In genomic region chr12:89752331-89752730, GRCh38 we compare ENCODE assay signal across 15 cellular contexts. TPM values are rescaled to one million over a fixed set of nuclear protein-coding genes. Genes with fewer than 3 reads are reported as not detected.
A peak's percentile ranks its signal among the peaks of the same experiment; 100 is the strongest.
DNase-seq lines count a peak whose midpoint lies in the region; ATAC-seq and TF ChIP-seq lines count a peak whose summit lies in the region.
"Had no signal": no experiment of that assay in that cellular context is flagged by ENCODE, and none has a peak within 500 bp of the region (broad histone marks: within the 10 kb centered on the region; RNA-seq: fewer than 3 reads in every experiment).

No MANE protein-coding gene starts in this region.

- H3K4me1 ChIP-seq in IMR-90 (ENCODE audit: control insufficient read depth, insufficient read depth, low read length) (peaks cover 10% of the 10 kb centered on the region), trophoblast cell (ENCODE audit: control insufficient read depth in 1 of 2, insufficient read depth in 2 of 2, low read length in 2 of 2) (peaks cover 0 to 3% of the 10 kb centered on the region in 2 experiments), foreskin keratinocyte (peaks cover 13% of the 10 kb centered on the region)
- H3K4me1 ChIP-seq: psoas muscle had no signal

- H4K5ac ChIP-seq in IMR-90 (ENCODE audit: low read depth, low read length) = no peak overlapping the region

- no peak overlapping the region; the same call in 1 of the 2 replicates for H3K14ac ChIP-seq in IMR-90 (replicated peaks; ENCODE audit: low read depth, low read length)
- no peak overlapping the region for H3K14ac ChIP-seq in trophoblast cell (ENCODE audit: low read length)

- peak overlapping the region in 1 of 2 experiments; percentile 1; a peak in 1 of 4 replicates for H4K8ac ChIP-seq in IMR-90 (ENCODE audit: low read depth in 2 of 2, low read length in 2 of 2)
- no peak overlapping the region for H4K8ac ChIP-seq in trophoblast cell (ENCODE audit: low read depth, low read length)

- H3K9ac ChIP-seq in IMR-90 (ENCODE audit: low read depth, low read length) = no peak overlapping the region
- no peak overlapping the region for H3K9ac ChIP-seq in trophoblast cell (ENCODE audit: low read length)

- TF ChIP-seq CTCF in IMR-90 (conservative IDR thresholded peaks at IDR 0.05; ENCODE audit: low read depth, low read length) (no peak), foreskin keratinocyte (conservative IDR thresholded peaks at IDR 0.05) (no peak)

- H2BK120ac ChIP-seq in IMR-90 (ENCODE audit: low read depth, low read length) (0 out of 2 replicates have a peak overlapping the region, but pooled peaks have one; percentile 12), trophoblast cell (ENCODE audit: insufficient read depth, low read length, poor library complexity) (no peak overlapping the region)

- in situ Hi-C loops in IMR-90 (cut with MboI; ENCODE audit: low sequenced_read_pairs) = no loop called here

- H2AK5ac ChIP-seq in IMR-90 (ENCODE audit: low read depth, low read length) (0 out of 2 replicates have a peak overlapping the region, but pooled peaks have one; percentile 0), trophoblast cell (ENCODE audit: low read length) (no peak overlapping the region)

- dilution Hi-C loops in IMR-90 (cut with HindIII; ENCODE audit: low sequenced_read_pairs, unreplicated experiment) = no loop called here

- peak overlapping the region; percentile 23 for H2BK12ac ChIP-seq in trophoblast cell (ENCODE audit: low read length)

- no peak overlapping the region for H3K56ac ChIP-seq in IMR-90 (ENCODE audit: extremely low read depth, insufficient read depth, low read length)

- H3K4ac ChIP-seq in IMR-90 (ENCODE audit: low read depth, low read length) (0 out of 2 replicates have a peak overlapping the region, but pooled peaks have one; percentile 11), trophoblast cell (ENCODE audit: low read depth, low read length) (no peak overlapping the region)

- H3K79me2 ChIP-seq in trophoblast cell (ENCODE audit: control insufficient read depth, insufficient read depth, low read length, poor library complexity) = no peaks in the 10 kb centered on the region

- WGBS in IMR-90 (ENCODE audit: extremely low coverage in 2 of 2, insufficient read length in 1 of 2), 2 experiments = no CpG with 5 or more reads among the region's 1 CpG
- no CpG with 5 or more reads among the region's 1 CpG for WGBS in trophoblast cell (ENCODE audit: extremely low coverage, insufficient coverage, insufficient read length)

- H4K91ac ChIP-seq in IMR-90 (ENCODE audit: insufficient read depth, low read depth, low read length) = no peak overlapping the region
- peak overlapping the region; percentile 35 for H4K91ac ChIP-seq in trophoblast cell (ENCODE audit: low read depth, low read length)

- no TSS peak for BruUV-seq in IMR-90 (replicated peaks; lab: Mats Ljungman, UMichigan)

- peaks cover 3% of the 10 kb centered on the region; the same call in 1 of the 2 replicates for H3K9me1 ChIP-seq in IMR-90 (ENCODE audit: insufficient read depth, low read length)

- peak overlapping the region; percentile 3; the same call in 1 of the 3 replicates for H2BK15ac ChIP-seq in IMR-90 (ENCODE audit: low read depth, low read length)

- POLR2A ChIA-PET in IMR-90 (lab: Charles Lee; ENCODE audit: unreplicated experiment) = no interaction called here

- H2BK5ac ChIP-seq in IMR-90 (ENCODE audit: low read depth, low read length, poor library complexity, severe bottlenecking) (no peak overlapping the region), trophoblast cell (ENCODE audit: low read depth, low read length, poor library complexity) (no peak overlapping the region)

- no peak for TF ChIP-seq RAD21 in IMR-90 (IDR thresholded peaks at IDR 0.05; ENCODE audit: low read length)

- intact Hi-C loops in IMR-90 (cut with micrococcal nuclease) = no loop called here

- ATAC-seq in HG02642 (IDR thresholded peaks at IDR 0.05; ENCODE audit: poor library complexity, unreplicated experiment) (peak; percentile 52), IMR-90 (ENCODE audit: low read depth) (no peak), foreskin keratinocyte (no peak)
- ATAC-seq: psoas muscle, T-cell had no signal

- no peak overlapping the region for H2BK20ac ChIP-seq in IMR-90 (ENCODE audit: low read depth, low read length)

- DNase-seq in NCI-H2171 treated with DMSO at 0.1 percent for 48 hours (lab: John Stamatoyannopoulos, UW) (peak; percentile 34), NCI-H2171 (lab: John Stamatoyannopoulos, UW) (no peak), IMR-90 (no peak), trophoblast cell (no peak), NCI-H2081 treated with DMSO at 0.1 percent for 48 hours (lab: John Stamatoyannopoulos, UW) (no peak), foreskin keratinocyte (no peak), NCI-H146 (lab: John Stamatoyannopoulos, UW) (no peak)
- DNase-seq: activated effector memory CD4-positive, alpha-beta T cell treated with Interleukin-2 at 50 U/mL for 16 hours; KBM-7; mammary epithelial cell; NCI-H2081; psoas muscle; T-cell had no signal

- no peak for TF ChIP-seq POLR2A in IMR-90 (IDR thresholded peaks at IDR 0.05; ENCODE audit: low read depth, low read length)

- H3K4me2 ChIP-seq in IMR-90 (ENCODE audit: low read depth, low read length) (no peak overlapping the region), trophoblast cell (ENCODE audit: low read length) (no peak overlapping the region)

- no peaks in the 10 kb centered on the region for H3K79me1 ChIP-seq in IMR-90 (ENCODE audit: low read depth in 1 of 2, low read length in 2 of 2)
- H3K79me1 ChIP-seq in trophoblast cell (ENCODE audit: low read length) = peaks cover 3% of the 10 kb centered on the region

- no peak overlapping the region for H2AK9ac ChIP-seq in IMR-90 (replicated peaks; ENCODE audit: low read depth, low read length, poor library complexity)

- CTCF ChIA-PET in IMR-90 (lab: Yijun Ruan, JAX) = interaction anchor here (0.6 kb wide), 1 partner anchor 1102 kb away, joined by 3 read pairs; no protein-coding TSS in a partner anchor

- H3K36me3 ChIP-seq in IMR-90 (ENCODE audit: control insufficient read depth, insufficient read depth, low read length) (no peaks in the 10 kb centered on the region), trophoblast cell (ENCODE audit: control insufficient read depth in 1 of 2, insufficient read depth in 2 of 2, low read length in 2 of 2) (no peaks in the 10 kb centered on the region)

- H3K9me3 ChIP-seq in IMR-90 (ENCODE audit: control insufficient read depth, insufficient read depth, low read length) (no peaks in the 10 kb centered on the region), trophoblast cell (ENCODE audit: insufficient read depth, low read depth, low read length) (peaks cover 9% of the 10 kb centered on the region)
- H3K9me3 ChIP-seq: psoas muscle had no signal

- H3K18ac ChIP-seq in IMR-90 (ENCODE audit: low read depth, low read length) (0 out of 2 replicates have a peak overlapping the region, but pooled peaks have one; percentile 61), trophoblast cell (ENCODE audit: low read length) (no peak overlapping the region)

- no peaks in the 10 kb centered on the region for H4K20me1 ChIP-seq in IMR-90 (ENCODE audit: insufficient read depth, low read length)

- H2AFZ ChIP-seq in IMR-90 (replicated peaks; ENCODE audit: low read length, poor library complexity) (peak overlapping the region; percentile 50), trophoblast cell (ENCODE audit: insufficient read depth, low read length, poor library complexity) (no peak overlapping the region)

- no peak overlapping the region for H4K12ac ChIP-seq in trophoblast cell (ENCODE audit: low read depth, low read length)

- H3K27ac ChIP-seq in IMR-90 (ENCODE audit: insufficient read depth, low read length) (no peak overlapping the region), trophoblast cell (ENCODE audit: low read depth, low read length) (no peak overlapping the region), foreskin keratinocyte (no peak overlapping the region)
- H3K27ac ChIP-seq: 22Rv1, psoas muscle had no signal

- H3K23ac ChIP-seq in IMR-90 (ENCODE audit: low read depth, low read length) = no peak overlapping the region
- no peak overlapping the region for H3K23ac ChIP-seq in trophoblast cell (ENCODE audit: low read length)

- no peak overlapping the region for H3K4me3 ChIP-seq in IMR-90 (ENCODE audit: insufficient read depth, low read depth, low read length)
- no peak overlapping the region for H3K4me3 ChIP-seq in trophoblast cell (ENCODE audit: low read depth, low read length)
- H3K4me3 ChIP-seq: psoas muscle had no signal

- H3K27me3 ChIP-seq in IMR-90 (ENCODE audit: control insufficient read depth, insufficient read depth, low read length) = no peaks in the 10 kb centered on the region
- H3K27me3 ChIP-seq in trophoblast cell (ENCODE audit: insufficient read depth, low read length) = no peaks in the 10 kb centered on the region
- no peaks in the 10 kb centered on the region for H3K27me3 ChIP-seq in foreskin keratinocyte

TF ChIP-seq in IMR-90, 13 proteins besides CTCF, POLR2A, EP300 and RAD21:
- TF ChIP-seq RFX5 (IDR thresholded peaks at IDR 0.05; ENCODE audit: low read depth, low read length) = no peak
TF ChIP-seq in IMR-90: peak in this region for 0.

RNA-seq across cellular contexts. Expression of gene ATP2B1, which starts 43.7 kb away (rescaled TPM):
- total RNA-seq in IMR-90 (2012; rRNA removed) (32.6 and 42.5 TPM in 2 replicates), foreskin keratinocyte (28.0 and 32.5 TPM in 2 replicates)
- polyA plus RNA-seq in IMR-90 (2012; rRNA removed) (9.6 and 9.9 TPM in 2 replicates), foreskin keratinocyte (4.5 and 6.6 TPM in 2 replicates)
- 1.2 and 4.2 TPM in 2 replicates for polyA plus RNA-seq in IMR-90 (2012; cell fraction: cytosol; rRNA removed)
- polyA plus RNA-seq in IMR-90 (2012; cell fraction: nucleus; rRNA removed; ENCODE audit: low replicate concordance) = 0.72 and 18.7 TPM in 2 replicates
- 116 and 124 TPM in 2 replicates for polyA plus RNA-seq in trophoblast cell (2013)
